11 cellular contexts compared by ENCODE assay signal in genomic region chr7:37656913-37657530, GRCh38. TPM values are rescaled to one million over a fixed set of nuclear protein-coding genes. Genes with fewer than 3 reads are reported as not detected.
DNase-seq lines count a peak whose midpoint lies in the region; ATAC-seq and TF ChIP-seq lines count a peak whose summit lies in the region.
"Had no signal": no experiment of that assay in that cellular context is flagged by ENCODE, and none has a peak within 500 bp of the region (broad histone marks: within the 10 kb centered on the region; RNA-seq: fewer than 3 reads in every experiment).

No MANE protein-coding gene starts in this region.

- POLR2A ChIA-PET in activated CD4-positive, alpha-beta T cell treated with anti-CD3 and anti-CD28 coated beads for 36 hours (lab: Charles Lee): no interaction called here

- WGBS in right lobe of liver (ENCODE audit: insufficient coverage, low coverage, low lambda C conversion rate, missing lambda C conversion rate): 13% methylated on average over 1 of the region's 1 CpG
- WGBS in mesenchymal stem cell: 40% methylated on average over 1 of the region's 1 CpG

- H3K4me1 Mint-ChIP-seq in activated CD4-positive, alpha-beta T cell treated with anti-CD3 and anti-CD28 coated beads for 36 hours: no peaks in the 10 kb centered on the region

- TF ChIP-seq CTCF in right lobe of liver (IDR thresholded peaks at IDR 0.05): no peak

- H3K4me1 ChIP-seq in right lobe of liver (no peaks in the 10 kb centered on the region), mesenchymal stem cell (ENCODE audit: control insufficient read depth, insufficient read depth, low read depth, low read length) (no peaks in the 10 kb centered on the region)

- no peak overlapping the region for H2AFZ ChIP-seq in mesenchymal stem cell (ENCODE audit: low read depth, low read length)

- H2BK12ac ChIP-seq in mesenchymal stem cell (ENCODE audit: low read length in 2 of 2): no peak overlapping the region

- no peak overlapping the region for H3K9ac ChIP-seq in mesenchymal stem cell (ENCODE audit: low read length)

- H3K36me3 ChIP-seq in right lobe of liver: no peaks in the 10 kb centered on the region
- no peaks in the 10 kb centered on the region for H3K36me3 ChIP-seq in mesenchymal stem cell (ENCODE audit: control insufficient read depth in 1 of 2, insufficient read depth in 2 of 2, low read depth in 1 of 2, low read length in 2 of 2)

- CTCF ChIA-PET in activated CD4-positive, alpha-beta T cell treated with anti-CD3 and anti-CD28 coated beads for 36 hours (lab: Charles Lee): no interaction called here

- H3K9me3 ChIP-seq in right lobe of liver (no peaks in the 10 kb centered on the region), mesenchymal stem cell (ENCODE audit: control insufficient read depth, low read length) (no peaks in the 10 kb centered on the region)

- H3K79me1 ChIP-seq in mesenchymal stem cell (replicated peaks; ENCODE audit: low read length, poor library complexity, severe bottlenecking): no peaks in the 10 kb centered on the region

- H3K27me3 ChIP-seq in right lobe of liver: no peaks in the 10 kb centered on the region
- H3K27me3 ChIP-seq in mesenchymal stem cell (ENCODE audit: control insufficient read depth in 1 of 2, insufficient read depth in 1 of 2, low read length in 2 of 2): no peaks in the 10 kb centered on the region

- H3K27ac ChIP-seq in right lobe of liver (no peak overlapping the region), mesenchymal stem cell (ENCODE audit: low read length, poor library complexity, severe bottlenecking) (no peak overlapping the region)

- no peaks in the 10 kb centered on the region for H3K36me3 Mint-ChIP-seq in activated CD4-positive, alpha-beta T cell treated with anti-CD3 and anti-CD28 coated beads for 36 hours (ENCODE audit: low read depth)

- H3K18ac ChIP-seq in mesenchymal stem cell (ENCODE audit: low read depth in 1 of 2, low read length in 2 of 2): no peak overlapping the region

- TF ChIP-seq POLR2A in right lobe of liver (IDR thresholded peaks at IDR 0.05): no peak

- H3K27me3 Mint-ChIP-seq in activated CD4-positive, alpha-beta T cell treated with anti-CD3 and anti-CD28 coated beads for 36 hours: peaks cover 8% of the 10 kb centered on the region

- no peak overlapping the region for H2BK15ac ChIP-seq in mesenchymal stem cell (ENCODE audit: low read depth, poor library complexity, severe bottlenecking)

- H3K23ac ChIP-seq in mesenchymal stem cell (ENCODE audit: low read length in 2 of 2): no peak overlapping the region

- ATAC-seq in GM18868 (IDR thresholded peaks at IDR 0.05; ENCODE audit: unreplicated experiment) (peak; percentile 94), GM21717 (IDR thresholded peaks at IDR 0.05; ENCODE audit: unreplicated experiment) (peak; percentile 93), HG03354 (IDR thresholded peaks at IDR 0.05; ENCODE audit: poor library complexity, severe bottlenecking, unreplicated experiment) (peak; percentile 91), right lobe of liver (peak in 3 of 4 donors; percentile 26 to 46 (median 28)), SK-N-SH treated with all-trans-retinoic acid at 6 μM for 48 hours (no peak)
- no peak for ATAC-seq in activated CD4-positive, alpha-beta T cell treated with anti-CD3 and anti-CD28 coated beads for 36 hours

- no peak overlapping the region for H3K4me3 Mint-ChIP-seq in activated CD4-positive, alpha-beta T cell treated with anti-CD3 and anti-CD28 coated beads for 36 hours

- DNase-seq in right lobe of liver: no peak
- DNase-seq in activated CD4-positive, alpha-beta T cell treated with anti-CD3 and anti-CD28 coated beads for 36 hours: no peak
- no peak for DNase-seq in mesenchymal stem cell
- DNase-seq in midbrain (lab: John Stamatoyannopoulos, UW): no peak
- DNase-seq: hypothalamus, NCI-H2227 treated with DMSO at 0.1 percent for 48 hours had no signal

- no peak overlapping the region for H3K27ac Mint-ChIP-seq in activated CD4-positive, alpha-beta T cell treated with anti-CD3 and anti-CD28 coated beads for 36 hours

- no peak overlapping the region for H3K4me2 ChIP-seq in mesenchymal stem cell (ENCODE audit: low read length, poor library complexity, severe bottlenecking)

- H3K4me3 ChIP-seq in right lobe of liver (no peak overlapping the region), mesenchymal stem cell (ENCODE audit: insufficient read depth in 1 of 2, low read depth in 1 of 2, low read length in 2 of 2) (no peak overlapping the region)

- no peak overlapping the region for H2AK5ac ChIP-seq in mesenchymal stem cell (ENCODE audit: low read length, severe bottlenecking)

- no peak overlapping the region for H3K4ac ChIP-seq in mesenchymal stem cell (ENCODE audit: low read depth in 1 of 2, low read length in 2 of 2)

- no peak overlapping the region for H4K8ac ChIP-seq in mesenchymal stem cell (ENCODE audit: low read length)

- intact Hi-C loops in right lobe of liver (cut with DNase I): no loop called here
- intact Hi-C loops in activated CD4-positive, alpha-beta T cell treated with anti-CD3 and anti-CD28 coated beads for 36 hours (cut with DNase I, micrococcal nuclease): no loop called here

- no peak overlapping the region for H2BK5ac ChIP-seq in mesenchymal stem cell (ENCODE audit: low read depth, low read length, poor library complexity, severe bottlenecking)

- peaks cover 1% of the 10 kb centered on the region for H3K9me3 Mint-ChIP-seq in activated CD4-positive, alpha-beta T cell treated with anti-CD3 and anti-CD28 coated beads for 36 hours (ENCODE audit: low read depth)

- no peak overlapping the region for H2BK120ac ChIP-seq in mesenchymal stem cell (ENCODE audit: low read depth, low read length)

- no peak overlapping the region for H3K14ac ChIP-seq in mesenchymal stem cell (ENCODE audit: low read length in 2 of 2)

- no peak overlapping the region for H4K91ac ChIP-seq in mesenchymal stem cell (ENCODE audit: low read length)

TF ChIP-seq in SK-N-SH treated with all-trans-retinoic acid at 6 μM for 48 hours, 23 proteins besides CTCF, POLR2A, EP300 and RAD21:
- TF ChIP-seq ZNF70 (CRISPR knock-in tag; IDR thresholded peaks at IDR 0.05) (no peak), ESRRG (CRISPR knock-in tag; IDR thresholded peaks at IDR 0.05) (no peak), RARB (CRISPR knock-in tag; IDR thresholded peaks at IDR 0.05) (no peak), CSDC2 (CRISPR knock-in tag; IDR thresholded peaks at IDR 0.05) (no peak), CREB5 (CRISPR knock-in tag; IDR thresholded peaks at IDR 0.05; ENCODE audit: low read depth) (no peak), GLIS3 (CRISPR knock-in tag; IDR thresholded peaks at IDR 0.05) (no peak), SNAI2 (CRISPR knock-in tag; IDR thresholded peaks at IDR 0.05) (no peak), TOX (CRISPR knock-in tag; IDR thresholded peaks at IDR 0.05; ENCODE audit: borderline replicate concordance) (no peak), POU6F1 (CRISPR knock-in tag; IDR thresholded peaks at IDR 0.05; ENCODE audit: borderline replicate concordance, low read depth) (no peak), PPARA (CRISPR knock-in tag; IDR thresholded peaks at IDR 0.05; ENCODE audit: borderline replicate concordance) (no peak), ZC3H10 (CRISPR knock-in tag; IDR thresholded peaks at IDR 0.05) (no peak), BACH2 (CRISPR knock-in tag; IDR thresholded peaks at IDR 0.05; ENCODE audit: borderline replicate concordance) (no peak)

RNA-seq across cellular contexts. Expression of gene GPR141, which starts 26.5 kb away (rescaled TPM):
- under 1 TPM in 2 of 6 experiments, not detected in 4; 0.51 to 0.60 TPM for total RNA-seq in right lobe of liver
- total RNA-seq in activated CD4-positive, alpha-beta T cell treated with anti-CD3 and anti-CD28 coated beads for 36 hours: not detected
- polyA plus RNA-seq in mesenchymal stem cell (2013, experiment 1 of 2): not detected
- not detected for polyA plus RNA-seq in mesenchymal stem cell (2013, experiment 2 of 2)
- total RNA-seq: T-helper 2 cell treated with Interferon-gamma antibody and Interleukin-4, amounts not matched to agents 100 ng/mL and 5 ng/mL, for 36 hours had no signal

Comparison
In these comparisons a context has a peak if more than half of its experiments do, and no peak if none do; other contexts are left out.
1. ATAC-seq: peak in GM18868 (single experiment), GM21717 (single experiment), HG03354 (single experiment) and right lobe of liver (3 of 4); none in activated CD4-positive, alpha-beta T cell treated with anti-CD3 and anti-CD28 coated beads for 36 hours (single experiment) and SK-N-SH treated with all-trans-retinoic acid at 6 μM for 48 hours (single experiment).